ENCODE assay signal across 1 cellular context in genomic region chr19:13154241-13154778, GRCh38.
A peak's percentile ranks its signal among the peaks of the same experiment; 100 is the strongest.
TF ChIP-seq lines count a peak whose summit lies in the region.

No MANE protein-coding gene starts in this region.

TF ChIP-seq in GM12878, 131 proteins besides CTCF, POLR2A, EP300 and RAD21 (continues in another document):
- TF ChIP-seq TCF7 (IDR thresholded peaks at IDR 0.05; ENCODE audit: borderline replicate concordance) = no peak
- TF ChIP-seq CBFB (IDR thresholded peaks at IDR 0.05; ENCODE audit: low read depth) = no peak
- no peak for TF ChIP-seq GABPA (IDR thresholded peaks at IDR 0.05; ENCODE audit: low read depth)
- TF ChIP-seq STAT1 (conservative IDR thresholded peaks at IDR 0.05) = no peak
- peak; percentile 37; the same call in 1 of the 2 replicates for TF ChIP-seq DPF2 (IDR thresholded peaks at IDR 0.05)
- TF ChIP-seq TBL1XR1 (IDR thresholded peaks at IDR 0.05; ENCODE audit: low read depth, low read length) = peak; percentile 79
- TF ChIP-seq IKZF1 (conservative IDR thresholded peaks at IDR 0.05) = no peak; the same call in 1 of the 2 replicates
- peak; percentile 54 for TF ChIP-seq GATAD2B (conservative IDR thresholded peaks at IDR 0.05; ENCODE audit: low read depth)
- TF ChIP-seq RELB (IDR thresholded peaks at IDR 0.05; ENCODE audit: low read depth) = peak; percentile 59
- peak; percentile 52; the same call in 1 of the 2 replicates for TF ChIP-seq YY1 (IDR thresholded peaks at IDR 0.05; ENCODE audit: low read depth, low read length)
- TF ChIP-seq, protein P1, sequence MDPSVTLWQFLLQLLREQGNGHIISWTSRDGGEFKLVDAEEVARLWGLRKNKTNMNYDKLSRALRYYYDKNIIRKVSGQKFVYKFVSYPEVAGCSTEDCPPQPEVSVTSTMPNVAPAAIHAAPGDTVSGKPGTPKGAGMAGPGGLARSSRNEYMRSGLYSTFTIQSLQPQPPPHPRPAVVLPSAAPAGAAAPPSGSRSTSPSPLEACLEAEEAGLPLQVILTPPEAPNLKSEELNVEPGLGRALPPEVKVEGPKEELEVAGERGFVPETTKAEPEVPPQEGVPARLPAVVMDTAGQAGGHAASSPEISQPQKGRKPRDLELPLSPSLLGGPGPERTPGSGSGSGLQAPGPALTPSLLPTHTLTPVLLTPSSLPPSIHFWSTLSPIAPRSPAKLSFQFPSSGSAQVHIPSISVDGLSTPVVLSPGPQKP (IDR thresholded peaks at IDR 0.05; ENCODE audit: low read depth, low read length) = peak; percentile 45; the same call in 1 of the 2 replicates
- no peak for TF ChIP-seq SREBF1 (IDR thresholded peaks at IDR 0.05; ENCODE audit: low read length)
- TF ChIP-seq ASH2L (IDR thresholded peaks at IDR 0.05; ENCODE audit: borderline replicate concordance, low read depth) = no peak
- TF ChIP-seq IRF5 (IDR thresholded peaks at IDR 0.05; ENCODE audit: borderline replicate concordance) = no peak
- TF ChIP-seq E2F8 (IDR thresholded peaks at IDR 0.05; ENCODE audit: low read depth, partially characterized antibody) = no peak
- TF ChIP-seq SPI1 (IDR thresholded peaks at IDR 0.05; ENCODE audit: borderline replicate concordance, insufficient read depth, low read depth, low read length) = no peak
- no peak for TF ChIP-seq NRF1 (conservative IDR thresholded peaks at IDR 0.05; ENCODE audit: low read depth, low read length)
- no peak for TF ChIP-seq RB1 (IDR thresholded peaks at IDR 0.05; ENCODE audit: borderline replicate concordance)
- no peak for TF ChIP-seq ETV6 (conservative IDR thresholded peaks at IDR 0.05 in 1 of 2, IDR thresholded peaks at IDR 0.05 in 1 of 2; ENCODE audit: borderline replicate concordance in 1 of 2, low read depth in 1 of 2)
- TF ChIP-seq CREM (IDR thresholded peaks at IDR 0.05; ENCODE audit: low read depth) = peak; percentile 93
- no peak for TF ChIP-seq KAT2A (conservative IDR thresholded peaks at IDR 0.05; ENCODE audit: control insufficient read depth, low read depth, low read length)
- TF ChIP-seq ATF7 (IDR thresholded peaks at IDR 0.05; ENCODE audit: low read depth) = peak; percentile 92
- TF ChIP-seq IRF4 (IDR thresholded peaks at IDR 0.05; ENCODE audit: low read depth, low read length) = no peak
- no peak for TF ChIP-seq HDAC2 (IDR thresholded peaks at IDR 0.05)
- TF ChIP-seq RFX5 (IDR thresholded peaks at IDR 0.05; ENCODE audit: low read depth, low read length) = no peak
- peak; percentile 26; the same call in 1 of the 2 replicates for TF ChIP-seq TCF12 (IDR thresholded peaks at IDR 0.05; ENCODE audit: low read depth, low read length)
- peak; percentile 53 for TF ChIP-seq RELA (IDR thresholded peaks at IDR 0.05; ENCODE audit: borderline replicate concordance, partially characterized antibody)
- TF ChIP-seq ZNF622 (IDR thresholded peaks at IDR 0.05) = no peak
- TF ChIP-seq JUND (IDR thresholded peaks at IDR 0.05; ENCODE audit: low read depth, low read length) = no peak
- peak; percentile 66 for TF ChIP-seq POLR2AphosphoS5 (IDR thresholded peaks at IDR 0.05; ENCODE audit: low read length)
- TF ChIP-seq NBN (IDR thresholded peaks at IDR 0.05) = peak; percentile 72; the same call in 1 of the 2 replicates
- peak; percentile 86; the same call in 1 of the 2 replicates for TF ChIP-seq BACH1 (IDR thresholded peaks at IDR 0.05; ENCODE audit: borderline replicate concordance)
- TF ChIP-seq CHD1 (IDR thresholded peaks at IDR 0.05; ENCODE audit: low read depth, low read length) = peak; percentile 74; the same call in 1 of the 2 replicates
- TF ChIP-seq PML (IDR thresholded peaks at IDR 0.05; ENCODE audit: low read length) = no peak
- TF ChIP-seq SIX5 (IDR thresholded peaks at IDR 0.05; ENCODE audit: low read depth, low read length, severe bottlenecking) = no peak
- TF ChIP-seq MXI1 (IDR thresholded peaks at IDR 0.05; ENCODE audit: low read depth, low read length) = peak; percentile 66; the same call in 1 of the 2 replicates
- TF ChIP-seq ZNF207 (IDR thresholded peaks at IDR 0.05; ENCODE audit: borderline replicate concordance) = no peak
- TF ChIP-seq ZNF217 (IDR thresholded peaks at IDR 0.05) = peak; percentile 16; the same call in 1 of the 2 replicates
- no peak; the same call in 1 of the 2 replicates for TF ChIP-seq SMARCA5 (IDR thresholded peaks at IDR 0.05)
- TF ChIP-seq, protein P2, sequence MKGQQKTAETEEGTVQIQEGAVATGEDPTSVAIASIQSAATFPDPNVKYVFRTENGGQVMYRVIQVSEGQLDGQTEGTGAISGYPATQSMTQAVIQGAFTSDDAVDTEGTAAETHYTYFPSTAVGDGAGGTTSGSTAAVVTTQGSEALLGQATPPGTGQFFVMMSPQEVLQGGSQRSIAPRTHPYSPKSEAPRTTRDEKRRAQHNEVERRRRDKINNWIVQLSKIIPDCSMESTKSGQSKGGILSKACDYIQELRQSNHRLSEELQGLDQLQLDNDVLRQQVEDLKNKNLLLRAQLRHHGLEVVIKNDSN (IDR thresholded peaks at IDR 0.05; ENCODE audit: borderline replicate concordance, extremely low read length, insufficient read depth, low read depth, low read length) = no peak
- TF ChIP-seq PBX3 (IDR thresholded peaks at IDR 0.05; ENCODE audit: insufficient replicate concordance, low read depth, low read length) = no peak
- 0 out of 2 replicates have a peak, but pooled peaks have one; percentile 25 for TF ChIP-seq SMAD5 (IDR thresholded peaks at IDR 0.05; ENCODE audit: low read depth)
- TF ChIP-seq, protein P3, sequence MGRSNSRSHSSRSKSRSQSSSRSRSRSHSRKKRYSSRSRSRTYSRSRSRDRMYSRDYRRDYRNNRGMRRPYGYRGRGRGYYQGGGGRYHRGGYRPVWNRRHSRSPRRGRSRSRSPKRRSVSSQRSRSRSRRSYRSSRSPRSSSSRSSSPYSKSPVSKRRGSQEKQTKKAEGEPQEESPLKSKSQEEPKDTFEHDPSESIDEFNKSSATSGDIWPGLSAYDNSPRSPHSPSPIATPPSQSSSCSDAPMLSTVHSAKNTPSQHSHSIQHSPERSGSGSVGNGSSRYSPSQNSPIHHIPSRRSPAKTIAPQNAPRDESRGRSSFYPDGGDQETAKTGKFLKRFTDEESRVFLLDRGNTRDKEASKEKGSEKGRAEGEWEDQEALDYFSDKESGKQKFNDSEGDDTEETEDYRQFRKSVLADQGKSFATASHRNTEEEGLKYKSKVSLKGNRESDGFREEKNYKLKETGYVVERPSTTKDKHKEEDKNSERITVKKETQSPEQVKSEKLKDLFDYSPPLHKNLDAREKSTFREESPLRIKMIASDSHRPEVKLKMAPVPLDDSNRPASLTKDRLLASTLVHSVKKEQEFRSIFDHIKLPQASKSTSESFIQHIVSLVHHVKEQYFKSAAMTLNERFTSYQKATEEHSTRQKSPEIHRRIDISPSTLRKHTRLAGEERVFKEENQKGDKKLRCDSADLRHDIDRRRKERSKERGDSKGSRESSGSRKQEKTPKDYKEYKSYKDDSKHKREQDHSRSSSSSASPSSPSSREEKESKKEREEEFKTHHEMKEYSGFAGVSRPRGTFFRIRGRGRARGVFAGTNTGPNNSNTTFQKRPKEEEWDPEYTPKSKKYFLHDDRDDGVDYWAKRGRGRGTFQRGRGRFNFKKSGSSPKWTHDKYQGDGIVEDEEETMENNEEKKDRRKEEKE (IDR thresholded peaks at IDR 0.05) = no peak
- no peak for TF ChIP-seq TARDBP (IDR thresholded peaks at IDR 0.05; ENCODE audit: borderline replicate concordance)
- no peak for TF ChIP-seq ZBTB4 (CRISPR knock-in tag; IDR thresholded peaks at IDR 0.05)
- 0 out of 4 replicates have a peak, but pooled peaks of 1 of the 2 experiments have one; percentile 18 for TF ChIP-seq CEBPB (IDR thresholded peaks at IDR 0.05; ENCODE audit: borderline replicate concordance in 1 of 2, low read depth in 2 of 2, low read length in 2 of 2)
- peak; percentile 89 for TF ChIP-seq CHD2 (IDR thresholded peaks at IDR 0.05; ENCODE audit: borderline replicate concordance, low read depth, low read length)
- TF ChIP-seq EGR1 (IDR thresholded peaks at IDR 0.05; ENCODE audit: borderline replicate concordance in 1 of 2, low read depth in 2 of 2, low read length in 2 of 2) = peak; percentile 71 to 99
- peak in 1 of 2 experiments; percentile 72 for TF ChIP-seq IKZF2 (IDR thresholded peaks at IDR 0.05)
- no peak for TF ChIP-seq FOXM1 (IDR thresholded peaks at IDR 0.05; ENCODE audit: low read depth, low read length)
- TF ChIP-seq, protein P4, sequence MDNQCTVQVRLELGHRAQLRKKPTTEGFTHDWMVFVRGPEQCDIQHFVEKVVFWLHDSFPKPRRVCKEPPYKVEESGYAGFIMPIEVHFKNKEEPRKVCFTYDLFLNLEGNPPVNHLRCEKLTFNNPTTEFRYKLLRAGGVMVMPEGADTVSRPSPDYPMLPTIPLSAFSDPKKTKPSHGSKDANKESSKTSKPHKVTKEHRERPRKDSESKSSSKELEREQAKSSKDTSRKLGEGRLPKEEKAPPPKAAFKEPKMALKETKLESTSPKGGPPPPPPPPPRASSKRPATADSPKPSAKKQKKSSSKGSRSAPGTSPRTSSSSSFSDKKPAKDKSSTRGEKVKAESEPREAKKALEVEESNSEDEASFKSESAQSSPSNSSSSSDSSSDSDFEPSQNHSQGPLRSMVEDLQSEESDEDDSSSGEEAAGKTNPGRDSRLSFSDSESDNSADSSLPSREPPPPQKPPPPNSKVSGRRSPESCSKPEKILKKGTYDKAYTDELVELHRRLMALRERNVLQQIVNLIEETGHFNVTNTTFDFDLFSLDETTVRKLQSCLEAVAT (IDR thresholded peaks at IDR 0.05) = peak; percentile 97
- no peak for TF ChIP-seq BRCA1 (IDR thresholded peaks at IDR 0.05; ENCODE audit: low read depth, low read length)
